8 cellular contexts compared by ENCODE assay signal in genomic region chr2:12177052-12177994, GRCh38.
DNase-seq lines count a peak whose midpoint lies in the region; ATAC-seq and TF ChIP-seq lines count a peak whose summit lies in the region.

No MANE protein-coding gene starts in this region.

- no peaks in the 10 kb centered on the region for H3K27me3 Mint-ChIP-seq in T-helper 17 cell

- POLR2A ChIA-PET in GM10248 (lab: Yijun Ruan, JAX), result interaction anchor here (0.7 kb wide), 1 partner anchor 38 kb away, joined by 3 read pairs; no protein-coding TSS in a partner anchor

- H3K27ac Mint-ChIP-seq in T-helper 17 cell, result peak overlapping the region; percentile 93

- no peak for TF ChIP-seq CTCF in GM10248 (IDR thresholded peaks at IDR 0.05; ENCODE audit: control extremely low read depth, extremely low read depth, low read depth, missing control alignments)

- H3K9me3 ChIP-seq in T-helper 17 cell (ENCODE audit: control insufficient read depth, low read length, poor library complexity, severe bottlenecking), result no peaks in the 10 kb centered on the region

- CTCF ChIA-PET in GM10248 (lab: Yijun Ruan, JAX), result no interaction called here

- peak overlapping the region; percentile 36 for H3K4me3 Mint-ChIP-seq in T-helper 17 cell

- peak; percentile 27 for DNase-seq in GM10248 (ENCODE audit: extremely low spot score)
- no peak for DNase-seq in T-helper 17 cell
- peak; percentile 44 for DNase-seq in fibroblast of the conjunctiva (ENCODE audit: low read depth)
- DNase-seq in retina, result peak; percentile 52
- DNase-seq in cortex of kidney (lab: John Stamatoyannopoulos, UW), result no peak
- no peak for DNase-seq in NCI-H524 treated with DMSO at 0.1 percent for 48 hours (lab: John Stamatoyannopoulos, UW)

- H3K4me1 Mint-ChIP-seq in T-helper 17 cell, result peaks cover 43% of the 10 kb centered on the region

- no peaks in the 10 kb centered on the region for H3K36me3 Mint-ChIP-seq in T-helper 17 cell (ENCODE audit: low read depth)

- ATAC-seq in GM21447 (IDR thresholded peaks at IDR 0.05; ENCODE audit: unreplicated experiment), result peak; percentile 87
- ATAC-seq in HG03571 (IDR thresholded peaks at IDR 0.05; ENCODE audit: unreplicated experiment), result peak; percentile 86
- peak; percentile 78 for ATAC-seq in T-helper 17 cell

Comparison
In these comparisons a context has a peak if more than half of its experiments do, and no peak if none do; other contexts are left out.
1. DNase-seq: peak in GM10248 (single experiment), fibroblast of the conjunctiva (single experiment) and retina (single experiment); none in T-helper 17 cell (0 of 3), cortex of kidney (single experiment) and NCI-H524 treated with DMSO at 0.1 percent for 48 hours (single experiment).
2. Peak in every context shown above with its lines, with median percentiles within 50 percentile points of each other: ATAC-seq.